8 cellular contexts compared by ENCODE assay signal in the genomic region with DNA sequence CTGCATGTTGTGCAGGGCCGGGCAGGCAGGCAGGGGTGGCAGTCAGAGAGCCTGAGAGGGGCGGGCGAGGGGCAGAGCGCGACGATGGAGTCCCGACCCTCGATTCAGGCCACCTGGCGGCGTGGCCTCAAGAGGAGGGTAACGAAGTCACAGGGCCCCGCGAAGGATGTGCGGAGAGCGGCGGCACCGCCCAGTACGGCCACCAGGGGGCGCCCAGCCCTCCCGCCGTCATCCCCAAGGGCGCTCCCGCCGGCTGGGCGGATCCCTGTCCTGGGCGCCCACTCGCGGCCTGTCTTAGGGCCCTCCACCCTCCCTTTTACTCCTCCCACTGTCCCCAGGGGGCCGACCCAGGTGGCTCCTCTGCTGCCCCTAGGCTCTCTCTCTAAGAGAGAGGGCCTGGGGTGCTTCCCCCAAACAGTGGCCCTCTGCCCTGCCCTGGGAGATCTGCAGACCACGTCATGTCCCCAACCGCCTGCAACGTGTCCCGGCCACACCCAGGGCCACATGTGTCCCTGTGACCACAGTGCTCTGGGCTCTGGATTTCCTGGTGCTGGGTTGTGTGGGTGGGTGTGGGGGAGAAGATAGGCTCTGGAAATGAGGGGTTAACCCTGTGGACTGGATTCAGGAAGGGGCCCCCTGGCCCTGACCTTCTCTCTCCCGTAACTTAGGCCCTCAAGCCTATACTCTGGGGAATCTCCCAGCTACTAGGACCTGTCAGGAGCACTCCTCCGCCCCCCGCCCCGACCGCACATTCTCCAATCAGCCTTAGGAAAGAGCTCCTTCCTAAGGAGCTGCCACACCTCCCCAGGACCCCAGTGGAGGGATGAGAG. TPM values are rescaled to one million over a fixed set of nuclear protein-coding genes. Genes with fewer than 3 reads are reported as not detected.
DNase-seq lines count a peak whose midpoint lies in the region; ATAC-seq, FAIRE-seq and TF ChIP-seq lines count a peak whose summit lies in the region.

No MANE protein-coding gene starts in this region.

- no peaks in the 10 kb centered on the region; the same call in 1 of the 2 replicates for H3K79me1 ChIP-seq in H1 (ENCODE audit: low read depth, low read length)

- ATAC-seq in GM19023 (IDR thresholded peaks at IDR 0.05; ENCODE audit: unreplicated experiment) (peak; percentile 83), HG03175 (IDR thresholded peaks at IDR 0.05; ENCODE audit: unreplicated experiment) (peak; percentile 72), mucosa of descending colon (peak; percentile 97)

- H3K14ac ChIP-seq in H1 (ENCODE audit: insufficient read length) = no peak overlapping the region

- no peak overlapping the region for H4K5ac ChIP-seq in H1 (ENCODE audit: insufficient read length, low read depth, low read length)

- peak; percentile 53 to 65 for TF ChIP-seq RAD21 in H1 (IDR thresholded peaks at IDR 0.05 in 1 of 2, conservative IDR thresholded peaks at IDR 0.05 in 1 of 2; ENCODE audit: low read depth in 2 of 2, low read length in 2 of 2)

- no peaks in the 10 kb centered on the region for H3K9me3 ChIP-seq in H1 (ENCODE audit: insufficient read depth in 2 of 2, low read depth in 1 of 2, low read length in 1 of 2)
- H3K9me3 ChIP-seq in mucosa of descending colon = no peaks in the 10 kb centered on the region

- FAIRE-seq in H1 (lab: Jason Lieb, UNC) = no peak

- H2BK15ac ChIP-seq in H1 (ENCODE audit: low read length) = 0 out of 2 replicates have a peak overlapping the region, but pooled peaks have one; percentile 46

- H2AFZ ChIP-seq in H1 (ENCODE audit: low read length) = no peak overlapping the region

- H3K18ac ChIP-seq in H1 (ENCODE audit: extremely low read depth, low read length) = no peak overlapping the region

- DNase-seq in AG09319 (ENCODE audit: extremely low read depth, low read depth) (peak; percentile 20), NCI-H774 (lab: John Stamatoyannopoulos, UW) (peak; percentile 25), H1 (ENCODE audit: low read depth in 1 of 2, low spot score in 2 of 2) (peak in 1 of 2 experiments; percentile 93), mucosa of descending colon (peak; percentile 83 to 89 (median 87))
- DNase-seq in activated CD8-positive, alpha-beta memory T cell treated with anti-CD3 and anti-CD28 coated beads for 4 hours (ENCODE audit: low read depth in 2 of 2) = peak; percentile 54 to 56
- DNase-seq in stimulated activated CD8-positive, alpha-beta memory T cell treated with anti-CD3 and anti-CD28 coated beads, Interleukin-2, amount 100 ng/mL, for 1 hour (ENCODE audit: low read depth in 2 of 2) = peak; percentile 65 to 70

- H3K27me3 ChIP-seq in H1 (replicated peaks in 1 of 4; ENCODE audit: control insufficient read depth in 3 of 4, extremely low read depth in 1 of 4, insufficient read depth in 3 of 4, low read length in 3 of 4) = peaks cover 0 to 12% (median 8%) of the 10 kb centered on the region in 4 experiments; a peak in 5 of 7 replicates

- H3K27ac ChIP-seq in H1 (ENCODE audit: low read depth, low read length) = no peak overlapping the region

- no peaks in the 10 kb centered on the region; the same call in 1 of the 2 replicates for H3K23me2 ChIP-seq in H1 (ENCODE audit: low read depth, low read length)

- no peak overlapping the region for H4K91ac ChIP-seq in H1 (replicated peaks; ENCODE audit: insufficient read length, low read length)

- H3K56ac ChIP-seq in H1 (replicated peaks; ENCODE audit: insufficient read length, low read depth, low read length) = no peak overlapping the region

- H2BK12ac ChIP-seq in H1 (ENCODE audit: low read depth, low read length) = peak overlapping the region; percentile 62; the same call in 1 of the 2 replicates

- TF ChIP-seq CTCF in AG09319 (IDR thresholded peaks at IDR 0.05; ENCODE audit: low read depth, low read length) = peak; percentile 82
- TF ChIP-seq CTCF in H1 (IDR thresholded peaks at IDR 0.05; ENCODE audit: control extremely low read depth in 1 of 3, insufficient read depth in 1 of 3, low read depth in 1 of 3, low read length in 3 of 3) = peak; percentile 90 to 97 (median 94)
- TF ChIP-seq CTCF in mucosa of descending colon (IDR thresholded peaks at IDR 0.05) = peak; percentile 96

- no peaks in the 10 kb centered on the region for H4K20me1 ChIP-seq in H1 (replicated peaks in 1 of 2; ENCODE audit: control insufficient read depth in 1 of 2, insufficient read depth in 2 of 2, low read length in 2 of 2)

- peak overlapping the region in 1 of 2 experiments; percentile 55; a peak in 3 of 4 replicates for H3K4me2 ChIP-seq in H1 (ENCODE audit: insufficient read depth in 1 of 2, low read depth in 2 of 2, low read length in 2 of 2)

- 35% methylated on average over 24 of the region's 38 CpGs; no CpG with 5 or more reads in 1 of the 2 experiments for WGBS in H1 (ENCODE audit: extremely low coverage in 1 of 2, insufficient coverage in 1 of 2, insufficient read length in 1 of 2, insufficient replicate concordance in 2 of 2, low coverage in 1 of 2, low lambda C conversion rate in 2 of 2, missing lambda C conversion rate in 1 of 2), 2 experiments

- TF ChIP-seq POLR2A in H1 (IDR thresholded peaks at IDR 0.05; ENCODE audit: control extremely low read depth in 1 of 2, low read depth in 2 of 2, low read length in 2 of 2) = no peak

- H3K4me1 ChIP-seq in H1 (replicated peaks in 1 of 4; ENCODE audit: control insufficient read depth in 3 of 4, insufficient read depth in 4 of 4, low read length in 3 of 4) = no peaks in the 10 kb centered on the region; a peak in 3 of 7 replicates
- H3K4me1 ChIP-seq in mucosa of descending colon (ENCODE audit: low read depth) = peaks cover 12% of the 10 kb centered on the region

- no peak for TF ChIP-seq EP300 in H1 (IDR thresholded peaks at IDR 0.05; ENCODE audit: borderline replicate concordance in 1 of 2, low read depth in 2 of 2, low read length in 2 of 2)

- CTCF ChIA-PET in H1 (lab: Charles Lee; ENCODE audit: partially characterized antibody) = interaction anchor here (0.6 to 3.0 kb wide), 29 partner anchors 8 to 337 kb away, joined by 3 to 33 read pairs (median 4); a partner anchor contains a TSS

- no peak overlapping the region for H2BK20ac ChIP-seq in H1 (ENCODE audit: low read length)

- no peak overlapping the region for H3K4ac ChIP-seq in H1 (replicated peaks; ENCODE audit: insufficient read length, low read depth, low read length)

- H3K4me3 ChIP-seq in H1 (ENCODE audit: extremely low read depth in 1 of 4, insufficient read depth in 2 of 4, low read depth in 3 of 4, low read length in 4 of 4) = no peak overlapping the region
- no peak overlapping the region for H3K4me3 ChIP-seq in mucosa of descending colon

- intact Hi-C loops in mucosa of descending colon (cut with DNase I, micrococcal nuclease) = no loop called here

- H2AK5ac ChIP-seq in H1 (ENCODE audit: low read depth, low read length) = no peak overlapping the region

- no peak overlapping the region for H2BK120ac ChIP-seq in H1 (replicated peaks; ENCODE audit: low read depth, low read length)

- H3K23ac ChIP-seq in H1 (ENCODE audit: insufficient read length) = no peak overlapping the region

- POLR2A ChIA-PET in H1 (lab: Charles Lee; ENCODE audit: partially characterized antibody) = interaction anchor here (1.0 to 5.1 kb wide), 2 partner anchors 11 to 29 kb away, joined by 3 to 26 read pairs; a partner anchor contains a TSS

- peak overlapping the region; percentile 89; the same call in 1 of the 2 replicates for H4K8ac ChIP-seq in H1 (ENCODE audit: extremely low read depth, insufficient read depth, low read length)

- no peak overlapping the region for H2BK5ac ChIP-seq in H1 (ENCODE audit: low read depth, low read length)

- H3K79me2 ChIP-seq in H1 (ENCODE audit: control insufficient read depth in 1 of 2, insufficient read depth in 2 of 2, low read length in 2 of 2) = no peaks in the 10 kb centered on the region

- no peak overlapping the region for H3K9ac ChIP-seq in H1 (replicated peaks in 1 of 4; ENCODE audit: extremely low read depth in 1 of 4, low read depth in 3 of 4, low read length in 3 of 4)

- no peaks in the 10 kb centered on the region for H3K36me3 ChIP-seq in H1 (ENCODE audit: control insufficient read depth in 2 of 4, insufficient read depth in 4 of 4, low read length in 3 of 4)
- H3K36me3 ChIP-seq in mucosa of descending colon (ENCODE audit: low read depth) = no peaks in the 10 kb centered on the region

RNA-seq across cellular contexts. Expression of a gene that starts 5.9 kb away (rescaled TPM):
- not detected in 2 replicates for total RNA-seq in H1 (2021; fragmentation: NEBNext Ultra II Directional; extraction: Animal tissue kit (Norgen Biotek cat#: 25700))
- polyA plus RNA-seq in H1 (2011; rRNA removed) = 0.05 TPM in 1 of 2 replicates, not detected in the other
- not detected for polyA plus RNA-seq in H1 (2011; cell fraction: cytosol; rRNA removed)
- polyA plus RNA-seq in H1 (2011; cell fraction: nucleus; rRNA removed) = 0.11 TPM
- not detected in 4 replicates for polyA plus RNA-seq in H1 (2012, experiment 1 of 2)
- polyA plus RNA-seq in H1 (2012, experiment 2 of 2) = not detected
- not detected for polyA plus RNA-seq in H1 (2013, experiment 1 of 2)
- polyA plus RNA-seq in H1 (2013, experiment 2 of 2) = not detected
- not detected in 2 replicates for polyA minus RNA-seq in H1 (2011; rRNA and poly(A)+ RNA removed)
- polyA minus RNA-seq in H1 (2011; cell fraction: cytosol; rRNA and poly(A)+ RNA removed) = not detected
- polyA minus RNA-seq in H1 (2011; cell fraction: nucleus; rRNA and poly(A)+ RNA removed) = not detected
- 1 to 10 TPM; 1.5 to 2.8 (median 1.6) TPM for total RNA-seq in mucosa of descending colon

RNA-seq across cellular contexts. Expression of a gene that starts 13.1 kb away (rescaled TPM):
- total RNA-seq in H1 (2021; fragmentation: NEBNext Ultra II Directional; extraction: Animal tissue kit (Norgen Biotek cat#: 25700)) = 9.9 and 10.6 TPM in 2 replicates
- polyA plus RNA-seq in H1 (2011; rRNA removed) = 6.5 and 12.7 TPM in 2 replicates
- 5.6 TPM for polyA plus RNA-seq in H1 (2011; cell fraction: cytosol; rRNA removed)
- polyA plus RNA-seq in H1 (2011; cell fraction: nucleus; rRNA removed) = 14.0 TPM
- polyA plus RNA-seq in H1 (2012, experiment 1 of 2) = 5.9 to 9.4 TPM (median 8.9 TPM) in 4 replicates
- 11.5 TPM for polyA plus RNA-seq in H1 (2012, experiment 2 of 2)
- 12.1 TPM for polyA plus RNA-seq in H1 (2013, experiment 1 of 2)
- 10.7 TPM for polyA plus RNA-seq in H1 (2013, experiment 2 of 2)
- polyA minus RNA-seq in H1 (2011; rRNA and poly(A)+ RNA removed) = 2.9 and 5.2 TPM in 2 replicates
- polyA minus RNA-seq in H1 (2011; cell fraction: cytosol; rRNA and poly(A)+ RNA removed) = 3.7 TPM
- 3.0 TPM for polyA minus RNA-seq in H1 (2011; cell fraction: nucleus; rRNA and poly(A)+ RNA removed)
- total RNA-seq in mucosa of descending colon = not detected

RNA-seq across cellular contexts. Expression of a gene that starts 22.3 kb away (rescaled TPM):
- total RNA-seq in H1 (2021; fragmentation: NEBNext Ultra II Directional; extraction: Animal tissue kit (Norgen Biotek cat#: 25700)) = not detected in 2 replicates
- polyA plus RNA-seq in H1 (2011; rRNA removed) = not detected in 2 replicates
- polyA plus RNA-seq in H1 (2011; cell fraction: cytosol; rRNA removed) = not detected
- polyA plus RNA-seq in H1 (2011; cell fraction: nucleus; rRNA removed) = not detected
- polyA plus RNA-seq in H1 (2012, experiment 1 of 2) = not detected in 4 replicates
- polyA plus RNA-seq in H1 (2012, experiment 2 of 2) = not detected
- not detected for polyA plus RNA-seq in H1 (2013, experiment 1 of 2)
- not detected for polyA plus RNA-seq in H1 (2013, experiment 2 of 2)
- 0.20 TPM in 1 of 2 replicates, not detected in the other for polyA minus RNA-seq in H1 (2011; rRNA and poly(A)+ RNA removed)
- polyA minus RNA-seq in H1 (2011; cell fraction: cytosol; rRNA and poly(A)+ RNA removed) = not detected
- not detected for polyA minus RNA-seq in H1 (2011; cell fraction: nucleus; rRNA and poly(A)+ RNA removed)
- not detected for total RNA-seq in mucosa of descending colon

RNA-seq across cellular contexts. Expression of a gene that starts 25.0 kb away (rescaled TPM):
- total RNA-seq in H1 (2021; fragmentation: NEBNext Ultra II Directional; extraction: Animal tissue kit (Norgen Biotek cat#: 25700)) = 41.3 and 46.6 TPM in 2 replicates
- 49.3 and 66.6 TPM in 2 replicates for polyA plus RNA-seq in H1 (2011; rRNA removed)
- polyA plus RNA-seq in H1 (2011; cell fraction: cytosol; rRNA removed) = 35.5 TPM
- 195 TPM for polyA plus RNA-seq in H1 (2011; cell fraction: nucleus; rRNA removed)
- 34.9 to 45.5 TPM (median 42.8 TPM) in 4 replicates for polyA plus RNA-seq in H1 (2012, experiment 1 of 2)
- polyA plus RNA-seq in H1 (2012, experiment 2 of 2) = 26.8 TPM
- polyA plus RNA-seq in H1 (2013, experiment 1 of 2) = 32.1 TPM
- 31.3 TPM for polyA plus RNA-seq in H1 (2013, experiment 2 of 2)
- 65.4 and 66.1 TPM in 2 replicates for polyA minus RNA-seq in H1 (2011; rRNA and poly(A)+ RNA removed)
- polyA minus RNA-seq in H1 (2011; cell fraction: cytosol; rRNA and poly(A)+ RNA removed) = 40.2 TPM
- 80.2 TPM for polyA minus RNA-seq in H1 (2011; cell fraction: nucleus; rRNA and poly(A)+ RNA removed)
- 10 to 100 TPM in 2 of 3 donors, 1 to 10 TPM in 1; 4.0 to 68.5 (median 22.2) TPM for total RNA-seq in mucosa of descending colon

RNA-seq across cellular contexts. Expression of a gene that starts 29.6 kb away (rescaled TPM):
- total RNA-seq in H1 (2021; fragmentation: NEBNext Ultra II Directional; extraction: Animal tissue kit (Norgen Biotek cat#: 25700)) = 16.8 and 17.2 TPM in 2 replicates
- polyA plus RNA-seq in H1 (2011; rRNA removed) = 28.1 and 30.3 TPM in 2 replicates
- polyA plus RNA-seq in H1 (2011; cell fraction: cytosol; rRNA removed) = 27.4 TPM
- 25.0 TPM for polyA plus RNA-seq in H1 (2011; cell fraction: nucleus; rRNA removed)
- 13.7 to 19.1 TPM (median 17.3 TPM) in 4 replicates for polyA plus RNA-seq in H1 (2012, experiment 1 of 2)
- 21.1 TPM for polyA plus RNA-seq in H1 (2012, experiment 2 of 2)
- polyA plus RNA-seq in H1 (2013, experiment 1 of 2) = 12.0 TPM
- 10.7 TPM for polyA plus RNA-seq in H1 (2013, experiment 2 of 2)
- polyA minus RNA-seq in H1 (2011; rRNA and poly(A)+ RNA removed) = 24.2 and 24.9 TPM in 2 replicates
- 13.0 TPM for polyA minus RNA-seq in H1 (2011; cell fraction: cytosol; rRNA and poly(A)+ RNA removed)
- 34.5 TPM for polyA minus RNA-seq in H1 (2011; cell fraction: nucleus; rRNA and poly(A)+ RNA removed)
- 1 to 10 TPM; 6.1 to 7.2 (median 6.8) TPM for total RNA-seq in mucosa of descending colon

Comparison
In these comparisons a context has a peak if more than half of its experiments do, and no peak if none do; other contexts are left out.
1. RNA of a gene that starts 13.1 kb away (total RNA-seq): 9.9 to 10.6 TPM in H1; not detected in mucosa of descending colon; every median in the first group is over 10 times any median in the second.
2. Peak in every context shown above with its lines, with median percentiles within 50 percentile points of each other: CTCF ChIP-seq and ATAC-seq.